1 cellular context compared by ENCODE assay signal in the genomic region with DNA sequence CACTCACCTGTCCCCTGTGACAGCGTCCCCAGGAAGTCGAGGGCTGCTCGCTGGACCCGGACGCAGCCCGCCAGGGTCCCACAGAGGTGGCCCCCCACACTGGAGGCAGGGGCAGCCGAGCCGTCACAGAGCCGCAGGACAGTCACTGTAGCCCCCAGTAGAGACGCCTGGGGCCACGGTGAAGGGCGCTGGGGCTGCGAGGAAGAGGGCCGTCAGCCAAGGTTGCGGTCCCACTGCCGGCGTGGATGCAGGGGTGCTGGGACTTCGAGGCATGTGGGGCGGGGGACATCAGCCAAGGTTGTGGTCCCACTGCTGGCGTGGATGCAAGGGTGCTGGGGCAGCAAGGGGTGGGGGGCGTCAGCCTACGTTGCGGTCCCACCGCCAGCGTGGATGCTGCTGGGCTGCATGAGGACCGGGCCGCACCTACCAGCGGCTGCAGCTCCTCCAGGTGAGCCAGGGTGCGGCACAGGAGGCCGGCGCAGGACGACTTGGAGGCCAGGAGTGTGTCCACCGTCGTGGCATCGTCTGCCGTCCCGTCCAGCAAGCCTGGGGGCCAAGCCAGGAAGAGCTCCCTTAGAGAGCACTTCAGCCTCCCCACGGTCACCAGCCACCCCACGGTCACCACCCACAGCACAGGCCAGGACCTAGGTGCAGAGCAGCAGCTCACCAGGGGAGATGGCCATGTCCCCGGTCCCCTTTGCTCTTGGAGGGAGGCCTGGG.
TF ChIP-seq lines count a peak whose summit lies in the region.

No MANE protein-coding gene starts in this region.

TF ChIP-seq in HepG2, 621 proteins besides CTCF, POLR2A, EP300 and RAD21:
- peak; percentile 42; the same call in 1 of the 2 replicates for TF ChIP-seq RBFOX2 (IDR thresholded peaks at IDR 0.05; ENCODE audit: low read depth, low read length)
- TF ChIP-seq AGO2 (optimal IDR thresholded peaks at IDR 0.05; ENCODE audit: low read depth, low read length): peak; percentile 53
- TF ChIP-seq, protein P1, sequence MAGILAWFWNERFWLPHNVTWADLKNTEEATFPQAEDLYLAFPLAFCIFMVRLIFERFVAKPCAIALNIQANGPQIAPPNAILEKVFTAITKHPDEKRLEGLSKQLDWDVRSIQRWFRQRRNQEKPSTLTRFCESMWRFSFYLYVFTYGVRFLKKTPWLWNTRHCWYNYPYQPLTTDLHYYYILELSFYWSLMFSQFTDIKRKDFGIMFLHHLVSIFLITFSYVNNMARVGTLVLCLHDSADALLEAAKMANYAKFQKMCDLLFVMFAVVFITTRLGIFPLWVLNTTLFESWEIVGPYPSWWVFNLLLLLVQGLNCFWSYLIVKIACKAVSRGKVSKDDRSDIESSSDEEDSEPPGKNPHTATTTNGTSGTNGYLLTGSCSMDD (CRISPR knock-in tag; IDR thresholded peaks at IDR 0.05): no peak
